In the genomic region with DNA sequence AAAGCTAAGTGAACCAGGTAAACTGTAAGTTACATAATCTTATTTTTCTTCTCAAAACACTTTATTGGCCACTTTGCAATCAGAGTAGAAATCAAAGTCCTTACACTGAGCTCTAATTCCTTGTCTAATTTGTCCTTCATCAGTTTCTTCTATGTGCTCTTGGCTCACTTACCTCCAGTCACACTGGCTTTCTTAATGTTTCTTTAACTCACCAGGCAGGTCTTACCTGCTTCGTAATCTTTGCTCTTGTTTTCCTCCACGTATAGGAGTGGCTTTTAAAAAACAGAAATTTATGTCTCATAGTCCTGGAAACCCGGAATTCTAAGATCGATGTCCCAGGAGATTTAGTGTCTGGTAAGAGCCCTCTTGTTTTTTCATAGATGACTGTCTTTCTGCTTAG, we compare ENCODE assay signal across 22 cellular contexts.
"Had no signal": no experiment of that assay in that cellular context is flagged by ENCODE, and none has a peak within 500 bp of the region (broad histone marks: within the 10 kb centered on the region; RNA-seq: fewer than 3 reads in every experiment).

No MANE protein-coding gene starts in this region.

- H3K27me3 ChIP-seq: colonic mucosa, esophagus squamous epithelium, gastrocnemius medialis, heart right ventricle, left lung had no signal

- H3K4me3 ChIP-seq: colonic mucosa, esophagus squamous epithelium, gastrocnemius medialis, heart right ventricle, left lung, lower lobe of right lung had no signal

- H3K27me3 Mint-ChIP-seq: dendritic cell treated with granulocyte-macrophage colony-stimulating factor and Interleukin-4, amounts not matched to agents 40 ng/mL and 50 ng/mL, for 4 days had no signal

- H3K4me3 Mint-ChIP-seq: dendritic cell treated with granulocyte-macrophage colony-stimulating factor and Interleukin-4, amounts not matched to agents 40 ng/mL and 50 ng/mL, for 4 days had no signal

- H3K27ac Mint-ChIP-seq: dendritic cell treated with granulocyte-macrophage colony-stimulating factor and Interleukin-4, amounts not matched to agents 40 ng/mL and 50 ng/mL, for 4 days had no signal

- H3K27ac ChIP-seq: colonic mucosa, epithelial cell of prostate, esophagus squamous epithelium, gastrocnemius medialis, heart right ventricle, left lung, lower lobe of right lung had no signal

- DNase-seq: colonic mucosa; cortex of kidney; effector CD4-positive, alpha-beta T cell; effector memory CD4-positive, alpha-beta T cell; erythroblast; esophagus squamous epithelium; foreskin fibroblast; foreskin melanocyte; gastrocnemius medialis; glutamatergic neuron; head of caudate nucleus; heart right ventricle; hippocampal formation; left cardiac atrium; left ventricle myocardium superior; lower lobe of right lung; mesenchymal stem cell; midbrain had no signal

- ATAC-seq: esophagus mucosa, gastrocnemius medialis, heart right ventricle, left cardiac atrium, left lung, left ventricle myocardium superior, lower lobe of right lung had no signal
